Comparison of ENCODE assay signal across 20 cellular contexts in genomic region chr16:55653106-55653505, GRCh38. TPM values are rescaled to one million over a fixed set of nuclear protein-coding genes. Genes with fewer than 3 reads are reported as not detected.
"Had no signal": no experiment of that assay in that cellular context is flagged by ENCODE, and none has a peak within 500 bp of the region (broad histone marks: within the 10 kb centered on the region; RNA-seq: fewer than 3 reads in every experiment).

No MANE protein-coding gene starts in this region.

- H3K27ac ChIP-seq: colonic mucosa, esophagus muscularis mucosa, foreskin keratinocyte, gastroesophageal sphincter, heart left ventricle, hepatocyte, left lung, lower lobe of right lung had no signal

- H3K4me3 ChIP-seq: colonic mucosa, esophagus muscularis mucosa, gastroesophageal sphincter, heart left ventricle, hepatocyte, left lung, lower lobe of right lung, mucosa of descending colon had no signal

- ATAC-seq: effector memory CD8-positive, alpha-beta T cell; foreskin keratinocyte; gastroesophageal sphincter; heart left ventricle; left cardiac atrium; left lung; left ventricle myocardium superior; lower lobe of right lung; mucosa of descending colon had no signal

- H3K36me3 ChIP-seq: colonic mucosa, esophagus muscularis mucosa, gastroesophageal sphincter, heart left ventricle, left lung, lower lobe of right lung had no signal

- H3K9me3 ChIP-seq: colonic mucosa, esophagus muscularis mucosa, gastroesophageal sphincter, heart left ventricle, left lung, lower lobe of right lung, mucosa of descending colon had no signal

- H3K4me1 ChIP-seq: colonic mucosa, foreskin keratinocyte had no signal

- DNase-seq: colonic mucosa; cortex of kidney; effector CD8-positive, alpha-beta T cell; effector memory CD8-positive, alpha-beta T cell; foreskin keratinocyte; heart left ventricle; hypothalamus; immature natural killer cell; left cardiac atrium; left lung; left ventricle myocardium superior; lower lobe of right lung; mesenchymal stem cell; mucosa of descending colon; naive B cell had no signal

RNA-seq across cellular contexts. Expression of gene SLC6A2, which starts 2.7 kb away (rescaled TPM):
- polyA plus RNA-seq: endothelial cell of umbilical vein, fibroblast of lung, foreskin keratinocyte, heart left ventricle, immature natural killer cell had no signal
